ENCODE assay signal across 9 cellular contexts in genomic region chr12:48970702-48971334, GRCh38. TPM values are rescaled to one million over a fixed set of nuclear protein-coding genes. Genes with fewer than 3 reads are reported as not detected.
DNase-seq lines count a peak whose midpoint lies in the region; ATAC-seq and TF ChIP-seq lines count a peak whose summit lies in the region.
"Had no signal": no experiment of that assay in that cellular context is flagged by ENCODE, and none has a peak within 500 bp of the region (broad histone marks: within the 10 kb centered on the region; RNA-seq: fewer than 3 reads in every experiment).

No MANE protein-coding gene starts in this region.

- peak overlapping the region; percentile 46 for H3K4me3 ChIP-seq in A673 (ENCODE audit: low read depth, low read length, poor library complexity, severe bottlenecking)
- H3K4me3 ChIP-seq in GM23248, result peak overlapping the region; percentile 66
- H3K4me3 ChIP-seq in mesodermal cell (ENCODE audit: extremely low read depth, insufficient read depth, low read length, poor library complexity, severe bottlenecking), result peak overlapping the region; percentile 25
- no peak overlapping the region for H3K4me3 ChIP-seq in lower leg skin (ENCODE audit: low read depth, poor library complexity, severe bottlenecking)

- H3F3A ChIP-seq in GM23248 (ENCODE audit: insufficient read depth), result no peaks in the 10 kb centered on the region; the same call in 1 of the 2 replicates

- H3K4me3 Mint-ChIP-seq in activated T-helper 1 cell treated with anti-CD3 and anti-CD28 coated beads, Interleukin-12 subunit alpha, Interleukin-12 subunit beta, Interleukin-2, Interleukin-4 antibody, amounts not matched to agents 30 ng/mL and 10 ng/mL and 1 ng/mL, durations not matched to agents 14 hours and 24 hours and 36 hours, result peak overlapping the region; percentile 31

- ATAC-seq in HG02870 (IDR thresholded peaks at IDR 0.05; ENCODE audit: unreplicated experiment) (no peak), GM21717 (IDR thresholded peaks at IDR 0.05; ENCODE audit: unreplicated experiment) (no peak)

- no peaks in the 10 kb centered on the region for H3K36me3 ChIP-seq in A673 (ENCODE audit: insufficient read depth, low read length, poor library complexity, severe bottlenecking)
- no peaks in the 10 kb centered on the region for H3K36me3 ChIP-seq in GM23248 (ENCODE audit: low read depth)
- H3K36me3 ChIP-seq in mesodermal cell (ENCODE audit: control insufficient read depth, insufficient read depth, low read length), result no peaks in the 10 kb centered on the region

- H3K27me3 ChIP-seq in A673 (replicated peaks; ENCODE audit: insufficient read depth, low read depth, low read length, poor library complexity) (peaks cover 45% of the 10 kb centered on the region), GM23248 (replicated peaks; ENCODE audit: insufficient read depth) (peaks cover 6% of the 10 kb centered on the region; the same call in 1 of the 2 replicates)

- intact Hi-C loops in A673 (cut with micrococcal nuclease; ENCODE audit: unreplicated experiment) (no loop called here), lower leg skin (cut with DNase I; ENCODE audit: low total_unique reads) (no loop called here)
- intact Hi-C loops in activated T-helper 1 cell treated with anti-CD3 and anti-CD28 coated beads, Interleukin-12 subunit alpha, Interleukin-12 subunit beta, Interleukin-2, Interleukin-4 antibody, amounts not matched to agents 30 ng/mL and 10 ng/mL and 1 ng/mL, durations not matched to agents 14 hours and 24 hours and 36 hours (cut with micrococcal nuclease), result no loop called here

- H3K9me2 ChIP-seq in GM23248 (ENCODE audit: insufficient read depth), result no peaks in the 10 kb centered on the region

- no peaks in the 10 kb centered on the region for H3K79me2 ChIP-seq in GM23248 (ENCODE audit: insufficient read depth)

- H3K27ac ChIP-seq in A673 (ENCODE audit: low read depth, low read length, poor library complexity, severe bottlenecking) (no peak overlapping the region), GM23248 (no peak overlapping the region), mesodermal cell (ENCODE audit: low read depth, low read length, severe bottlenecking) (no peak overlapping the region)
- H3K27ac ChIP-seq: RWPE1 had no signal

- CTCF ChIA-PET in A673 (lab: Charles Lee), result interaction anchor here (0.7 kb wide), 2 partner anchors 90 to 218 kb away, joined by 7 to 11 read pairs; no protein-coding TSS in a partner anchor

- H3K36me3 Mint-ChIP-seq in activated T-helper 1 cell treated with anti-CD3 and anti-CD28 coated beads, Interleukin-12 subunit alpha, Interleukin-12 subunit beta, Interleukin-2, Interleukin-4 antibody, amounts not matched to agents 30 ng/mL and 10 ng/mL and 1 ng/mL, durations not matched to agents 14 hours and 24 hours and 36 hours (ENCODE audit: low read depth), result no peaks in the 10 kb centered on the region

- TF ChIP-seq CTCF in A673 (conservative IDR thresholded peaks at IDR 0.05; ENCODE audit: low read depth, low read length) (no peak), lower leg skin (IDR thresholded peaks at IDR 0.05) (no peak)

- H3K9me3 ChIP-seq in A673 (ENCODE audit: low read depth, low read length, poor library complexity, severe bottlenecking) (no peaks in the 10 kb centered on the region), GM23248 (ENCODE audit: low read depth) (no peaks in the 10 kb centered on the region), mesodermal cell (ENCODE audit: control insufficient read depth, low read length) (no peaks in the 10 kb centered on the region)

- H3K9ac ChIP-seq in GM23248, result peak overlapping the region; percentile 35; the same call in 1 of the 2 replicates

- POLR2A ChIA-PET in A673 (lab: Charles Lee; ENCODE audit: low non-redundant PET), result no interaction called here

- H2AFZ ChIP-seq in GM23248, result peak overlapping the region; percentile 89

- 31% methylated on average over 10 of the region's 10 CpGs for WGBS in GM23248 (ENCODE audit: low coverage in 1 of 2, low lambda C conversion rate in 2 of 2, missing lambda C conversion rate in 2 of 2), 2 experiments
- 20 to 25% methylated on average over 5 to 8 of the region's 10 CpGs for WGBS in mesodermal cell (ENCODE audit: insufficient coverage in 2 of 2), 2 experiments
- WGBS in lower leg skin, 2 donors, result 22 to 39% methylated on average over 9 to 10 of the region's 10 CpGs

- in situ Hi-C loops in GM23248 (cut with MboI), result no loop called here

- no peak for TF ChIP-seq POLR2A in lower leg skin (IDR thresholded peaks at IDR 0.05)

- peaks cover 16% of the 10 kb centered on the region for H3K4me1 ChIP-seq in A673 (ENCODE audit: insufficient read depth, low read length, poor library complexity, severe bottlenecking)
- peaks cover 31% of the 10 kb centered on the region for H3K4me1 ChIP-seq in GM23248 (ENCODE audit: insufficient read depth)
- H3K4me1 ChIP-seq in mesodermal cell (ENCODE audit: control insufficient read depth, insufficient read depth, low read length, poor library complexity, severe bottlenecking), result peaks cover 12% of the 10 kb centered on the region

- H3K4me1 Mint-ChIP-seq in activated T-helper 1 cell treated with anti-CD3 and anti-CD28 coated beads, Interleukin-12 subunit alpha, Interleukin-12 subunit beta, Interleukin-2, Interleukin-4 antibody, amounts not matched to agents 30 ng/mL and 10 ng/mL and 1 ng/mL, durations not matched to agents 14 hours and 24 hours and 36 hours (ENCODE audit: low read depth), result peaks cover 41% of the 10 kb centered on the region

- DNase-seq in A673 (ENCODE audit: low spot score), result no peak
- no peak for DNase-seq in GM23248
- DNase-seq in activated T-helper 1 cell treated with anti-CD3 and anti-CD28 coated beads, Interleukin-12 subunit alpha, Interleukin-12 subunit beta, Interleukin-2, Interleukin-4 antibody, amounts not matched to agents 30 ng/mL and 10 ng/mL and 1 ng/mL, durations not matched to agents 14 hours and 24 hours and 36 hours (ENCODE audit: low spot score), result no peak
- DNase-seq in lower leg skin (ENCODE audit: low spot score in 2 of 2), result no peak
- DNase-seq in NAMALWA (ENCODE audit: low spot score), result no peak

- BruUV-seq in A673 (replicated peaks; lab: Mats Ljungman, UMichigan), result no TSS peak

- peak overlapping the region; percentile 78 for H3K4me2 ChIP-seq in GM23248 (ENCODE audit: unreplicated experiment)

- peaks cover 70% of the 10 kb centered on the region for H3K27me3 Mint-ChIP-seq in activated T-helper 1 cell treated with anti-CD3 and anti-CD28 coated beads, Interleukin-12 subunit alpha, Interleukin-12 subunit beta, Interleukin-2, Interleukin-4 antibody, amounts not matched to agents 30 ng/mL and 10 ng/mL and 1 ng/mL, durations not matched to agents 14 hours and 24 hours and 36 hours (ENCODE audit: insufficient read depth)

- no peaks in the 10 kb centered on the region for H3K9me3 Mint-ChIP-seq in activated T-helper 1 cell treated with anti-CD3 and anti-CD28 coated beads, Interleukin-12 subunit alpha, Interleukin-12 subunit beta, Interleukin-2, Interleukin-4 antibody, amounts not matched to agents 30 ng/mL and 10 ng/mL and 1 ng/mL, durations not matched to agents 14 hours and 24 hours and 36 hours

- H3K27ac Mint-ChIP-seq in activated T-helper 1 cell treated with anti-CD3 and anti-CD28 coated beads, Interleukin-12 subunit alpha, Interleukin-12 subunit beta, Interleukin-2, Interleukin-4 antibody, amounts not matched to agents 30 ng/mL and 10 ng/mL and 1 ng/mL, durations not matched to agents 14 hours and 24 hours and 36 hours, result no peak overlapping the region

- H4K20me1 ChIP-seq in GM23248 (ENCODE audit: insufficient read depth), result no peaks in the 10 kb centered on the region

RNA-seq across cellular contexts. Expression of gene WNT10B, which starts 0.7 kb away (rescaled TPM):
- total RNA-seq in A673 (2021) (0.17 and 0.50 TPM in 2 replicates), lower leg skin (1 to 10 TPM in 3 of 4 donors, under 1 TPM in 1; 0.30 to 7.2 (median 2.0) TPM)
- 0.32 TPM in 1 of 2 replicates, not detected in the other for total RNA-seq in GM23248 (2014; rRNA removed; shearing (Covaris generic))
- 0.29 and 0.61 TPM in 2 replicates for polyA plus RNA-seq in GM23248 (2016; fragmentation: Nextera tagmentation; extraction: Ambion mirVana)
- 0.13 and 0.37 TPM in 2 replicates for total RNA-seq in activated T-helper 1 cell treated with anti-CD3 and anti-CD28 coated beads, Interleukin-12 subunit alpha, Interleukin-12 subunit beta, Interleukin-2, Interleukin-4 antibody, amounts not matched to agents 30 ng/mL and 10 ng/mL and 1 ng/mL, durations not matched to agents 14 hours and 24 hours and 36 hours
- polyA plus RNA-seq in mesodermal cell (2013, experiment 1 of 2), result 1.1 TPM
- 1.3 TPM for polyA plus RNA-seq in mesodermal cell (2013, experiment 2 of 2)

RNA-seq across cellular contexts. Expression of gene WNT1, which starts 7.3 kb away (rescaled TPM):
- not detected in 2 replicates for total RNA-seq in A673 (2021)
- not detected in 2 replicates for total RNA-seq in GM23248 (2014; rRNA removed; shearing (Covaris generic))
- not detected in 2 replicates for polyA plus RNA-seq in GM23248 (2016; fragmentation: Nextera tagmentation; extraction: Ambion mirVana)
- total RNA-seq in activated T-helper 1 cell treated with anti-CD3 and anti-CD28 coated beads, Interleukin-12 subunit alpha, Interleukin-12 subunit beta, Interleukin-2, Interleukin-4 antibody, amounts not matched to agents 30 ng/mL and 10 ng/mL and 1 ng/mL, durations not matched to agents 14 hours and 24 hours and 36 hours, result 0.21 and 0.24 TPM in 2 replicates
- polyA plus RNA-seq in mesodermal cell (2013, experiment 1 of 2), result 2.5 TPM
- 2.0 TPM for polyA plus RNA-seq in mesodermal cell (2013, experiment 2 of 2)
- not detected for total RNA-seq in lower leg skin

RNA-seq across cellular contexts. Expression of gene ARF3, which starts 13.5 kb away (rescaled TPM):
- total RNA-seq in A673 (2021) (183 and 196 TPM in 2 replicates), lower leg skin (10 to 100 TPM; 65.1 to 89.3 (median 80.1) TPM)
- total RNA-seq in GM23248 (2014; rRNA removed; shearing (Covaris generic)), result 55.3 and 87.7 TPM in 2 replicates
- polyA plus RNA-seq in GM23248 (2016; fragmentation: Nextera tagmentation; extraction: Ambion mirVana), result 65.0 and 71.7 TPM in 2 replicates
- total RNA-seq in activated T-helper 1 cell treated with anti-CD3 and anti-CD28 coated beads, Interleukin-12 subunit alpha, Interleukin-12 subunit beta, Interleukin-2, Interleukin-4 antibody, amounts not matched to agents 30 ng/mL and 10 ng/mL and 1 ng/mL, durations not matched to agents 14 hours and 24 hours and 36 hours, result 116 and 117 TPM in 2 replicates
- polyA plus RNA-seq in mesodermal cell (2013, experiment 1 of 2), result 128 TPM
- 108 TPM for polyA plus RNA-seq in mesodermal cell (2013, experiment 2 of 2)

RNA-seq across cellular contexts. Expression of gene DDN, which starts 28.4 kb away (rescaled TPM):
- total RNA-seq in A673 (2021), result 2.7 and 2.9 TPM in 2 replicates
- total RNA-seq in GM23248 (2014; rRNA removed; shearing (Covaris generic)), result 0.13 TPM in 1 of 2 replicates, not detected in the other
- polyA plus RNA-seq in GM23248 (2016; fragmentation: Nextera tagmentation; extraction: Ambion mirVana), result 0.06 TPM in 1 of 2 replicates, not detected in the other
- 0.78 and 1.1 TPM in 2 replicates for total RNA-seq in activated T-helper 1 cell treated with anti-CD3 and anti-CD28 coated beads, Interleukin-12 subunit alpha, Interleukin-12 subunit beta, Interleukin-2, Interleukin-4 antibody, amounts not matched to agents 30 ng/mL and 10 ng/mL and 1 ng/mL, durations not matched to agents 14 hours and 24 hours and 36 hours
- 0.63 TPM for polyA plus RNA-seq in mesodermal cell (2013, experiment 1 of 2)
- 0.40 TPM for polyA plus RNA-seq in mesodermal cell (2013, experiment 2 of 2)
- total RNA-seq in lower leg skin, result under 1 TPM in 3 of 4 donors, not detected in 1; 0.05 to 0.29 (median 0.13) TPM

RNA-seq across cellular contexts. Expression of gene FKBP11, which starts 45.5 kb away (rescaled TPM):
- total RNA-seq in A673 (2021) (31.8 and 32.5 TPM in 2 replicates), lower leg skin (1 to 10 TPM; 4.3 to 8.7 (median 7.9) TPM)
- 17.4 and 28.1 TPM in 2 replicates for total RNA-seq in GM23248 (2014; rRNA removed; shearing (Covaris generic))
- polyA plus RNA-seq in GM23248 (2016; fragmentation: Nextera tagmentation; extraction: Ambion mirVana), result 158 and 159 TPM in 2 replicates
- total RNA-seq in activated T-helper 1 cell treated with anti-CD3 and anti-CD28 coated beads, Interleukin-12 subunit alpha, Interleukin-12 subunit beta, Interleukin-2, Interleukin-4 antibody, amounts not matched to agents 30 ng/mL and 10 ng/mL and 1 ng/mL, durations not matched to agents 14 hours and 24 hours and 36 hours, result 62.7 and 67.9 TPM in 2 replicates
- polyA plus RNA-seq in mesodermal cell (2013, experiment 1 of 2), result 18.6 TPM
- polyA plus RNA-seq in mesodermal cell (2013, experiment 2 of 2), result 19.8 TPM
